ENCODE assay signal across 8 cellular contexts in the genomic region with DNA sequence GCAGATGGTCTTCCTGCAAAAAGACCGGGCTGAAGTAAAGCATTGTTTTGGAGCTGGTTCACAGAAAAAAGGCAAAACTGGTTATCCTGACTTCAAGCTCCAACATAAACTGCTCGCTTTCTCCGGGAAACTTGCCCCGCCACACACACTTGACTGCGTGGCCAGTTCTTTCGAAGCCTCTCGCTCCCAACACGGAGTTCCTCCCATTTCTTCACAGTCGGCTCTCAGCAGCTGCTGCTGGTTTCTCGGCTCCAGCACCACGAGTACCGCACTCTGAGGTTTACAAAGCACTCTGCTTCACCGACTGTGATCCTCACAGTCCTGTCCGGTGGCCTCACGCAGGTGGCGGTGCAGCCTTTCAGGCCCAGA. TPM values are rescaled to one million over a fixed set of nuclear protein-coding genes. Genes with fewer than 3 reads are reported as not detected.
DNase-seq lines count a peak whose midpoint lies in the region; ATAC-seq and TF ChIP-seq lines count a peak whose summit lies in the region.

No MANE protein-coding gene starts in this region.

- H3K27me3 ChIP-seq in MM.1S (replicated peaks; ENCODE audit: insufficient read depth, low read length), result no peaks in the 10 kb centered on the region
- no peaks in the 10 kb centered on the region for H3K27me3 ChIP-seq in mucosa of stomach (ENCODE audit: control insufficient read depth, insufficient read depth, low read length)

- H4K20me1 ChIP-seq in MM.1S (ENCODE audit: insufficient read depth, low read length), result no peaks in the 10 kb centered on the region

- peak overlapping the region; percentile 100 for H3K4me3 Mint-ChIP-seq in dendritic cell treated with granulocyte-macrophage colony-stimulating factor and Interleukin-4, amounts not matched to agents 40 ng/mL and 50 ng/mL, for 4 days

- H3K9me3 ChIP-seq in MM.1S (replicated peaks; ENCODE audit: insufficient read depth, low read length) (no peaks in the 10 kb centered on the region), mucosa of stomach (ENCODE audit: control insufficient read depth, low read length) (no peaks in the 10 kb centered on the region)

- H2AFZ ChIP-seq in MM.1S (ENCODE audit: low read length), result peak overlapping the region; percentile 71

- no peaks in the 10 kb centered on the region for H3K9me3 Mint-ChIP-seq in dendritic cell treated with granulocyte-macrophage colony-stimulating factor and Interleukin-4, amounts not matched to agents 40 ng/mL and 50 ng/mL, for 4 days

- no peaks in the 10 kb centered on the region for H3K9me2 ChIP-seq in MM.1S (replicated peaks; ENCODE audit: insufficient read depth, low read length)

- H3K36me3 ChIP-seq in MM.1S (replicated peaks; ENCODE audit: insufficient read depth, low read length) (peaks cover 19% of the 10 kb centered on the region; the same call in 1 of the 2 replicates), mucosa of stomach (ENCODE audit: control insufficient read depth, insufficient read depth, low read length) (no peaks in the 10 kb centered on the region)

- H3K4me1 ChIP-seq in MM.1S (ENCODE audit: low read length) (peaks cover 19% of the 10 kb centered on the region), mucosa of stomach (ENCODE audit: control insufficient read depth, insufficient read depth, low read length) (peaks cover 7% of the 10 kb centered on the region)

- H3K4me2 ChIP-seq in MM.1S (ENCODE audit: low read depth, low read length), result peak overlapping the region; percentile 82

- H3K27ac ChIP-seq in MM.1S (ENCODE audit: low read length), result peak overlapping the region; percentile 92

- peaks cover 42% of the 10 kb centered on the region for H3K79me2 ChIP-seq in MM.1S (ENCODE audit: low read length)

- H3K4me3 ChIP-seq in MM.1S (ENCODE audit: low read length) (peak overlapping the region; percentile 79), mucosa of stomach (ENCODE audit: low read length) (peak overlapping the region; percentile 60)

- no peak for TF ChIP-seq CTCF in MM.1S (IDR thresholded peaks at IDR 0.05; ENCODE audit: low read length)

- no peak for ATAC-seq in HG03460 (IDR thresholded peaks at IDR 0.05; ENCODE audit: unreplicated experiment)
- ATAC-seq in GM18861 (IDR thresholded peaks at IDR 0.05; ENCODE audit: unreplicated experiment), result no peak
- no peak for ATAC-seq in left colon

- peaks cover 37% of the 10 kb centered on the region for H3K36me3 Mint-ChIP-seq in dendritic cell treated with granulocyte-macrophage colony-stimulating factor and Interleukin-4, amounts not matched to agents 40 ng/mL and 50 ng/mL, for 4 days (ENCODE audit: low read depth)

- H3K27me3 Mint-ChIP-seq in dendritic cell treated with granulocyte-macrophage colony-stimulating factor and Interleukin-4, amounts not matched to agents 40 ng/mL and 50 ng/mL, for 4 days, result no peaks in the 10 kb centered on the region

- peak; percentile 83 for DNase-seq in DMS79 treated with DMSO at 0.1 percent for 48 hours (lab: John Stamatoyannopoulos, UW)
- no peak for DNase-seq in DMS79 (lab: John Stamatoyannopoulos, UW)
- no peak for DNase-seq in MM.1S
- no peak for DNase-seq in left colon

- intact Hi-C loops in dendritic cell treated with granulocyte-macrophage colony-stimulating factor and Interleukin-4, amounts not matched to agents 40 ng/mL and 50 ng/mL, for 4 days (cut with micrococcal nuclease), result loop anchor here (1.0 to 5.0 kb wide), 4 partner anchors 33 to 262 kb away; a partner anchor contains a TSS
- intact Hi-C loops in left colon (cut with DNase I, micrococcal nuclease), result loop anchor here in 1 of 2 donors (10.0 kb wide), 1 partner anchor 260 kb away; a partner anchor contains a TSS

- peaks cover 22% of the 10 kb centered on the region for H3K4me1 Mint-ChIP-seq in dendritic cell treated with granulocyte-macrophage colony-stimulating factor and Interleukin-4, amounts not matched to agents 40 ng/mL and 50 ng/mL, for 4 days (ENCODE audit: low read depth)

- H3K9ac ChIP-seq in MM.1S (ENCODE audit: low read length) (peak overlapping the region; percentile 80), mucosa of stomach (ENCODE audit: low read length) (peak overlapping the region; percentile 86)

- peaks cover 38% of the 10 kb centered on the region for H3F3A ChIP-seq in MM.1S (ENCODE audit: insufficient read depth, low read length)

- H3K27ac Mint-ChIP-seq in dendritic cell treated with granulocyte-macrophage colony-stimulating factor and Interleukin-4, amounts not matched to agents 40 ng/mL and 50 ng/mL, for 4 days, result peak overlapping the region; percentile 97

RNA-seq across cellular contexts. Expression of a gene that starts 0.2 kb away (rescaled TPM):
- total RNA-seq in left colon, result 10 to 100 TPM in 1 of 2 donors, 1 to 10 TPM in 1; 6.6 to 15.0 TPM

RNA-seq across cellular contexts. Expression of a gene that starts 32.6 kb away (rescaled TPM):
- 100 to 1,000 TPM in 1 of 2 donors, 10 to 100 TPM in 1; 97.1 to 118 TPM for total RNA-seq in left colon

RNA-seq across cellular contexts. Expression of a gene that starts 55.4 kb away (rescaled TPM):
- not detected for total RNA-seq in left colon

RNA-seq across cellular contexts. Expression of a gene that starts 55.9 kb away (rescaled TPM):
- total RNA-seq in left colon, result 10 to 100 TPM; 71.9 to 85.1 TPM
